In genomic region chr6:15247750-15248450, GRCh38 we compare ENCODE assay signal across 8 cellular contexts.
A peak's percentile ranks its signal among the peaks of the same experiment; 100 is the strongest.
DNase-seq lines count a peak whose midpoint lies in the region; ATAC-seq and TF ChIP-seq lines count a peak whose summit lies in the region.

No MANE protein-coding gene starts in this region.

- H3K27me3 ChIP-seq in BLaER1 (no peaks in the 10 kb centered on the region), KMS-11 (ENCODE audit: insufficient read depth, low read depth) (no peaks in the 10 kb centered on the region)

- H3K27ac ChIP-seq in BLaER1 (peak overlapping the region; percentile 89), KMS-11 (peak overlapping the region; percentile 59), caudate nucleus (ENCODE audit: low read depth, low read length) (peak overlapping the region; percentile 83)

- H3K4me3 ChIP-seq in BLaER1, result peak overlapping the region; percentile 86
- H3K4me3 ChIP-seq in KMS-11 (IDR thresholded peaks at IDR 0.05; ENCODE audit: insufficient read depth, low read depth, low read length), result no peak overlapping the region
- H3K4me3 ChIP-seq in WI38 (ENCODE audit: low read depth, low read length), result peak overlapping the region; percentile 77

- no peaks in the 10 kb centered on the region for H3K9me3 ChIP-seq in BLaER1

- peak overlapping the region; percentile 88 for H3K9ac ChIP-seq in BLaER1
- peak overlapping the region; percentile 81 for H3K9ac ChIP-seq in KMS-11

- peak in 42 of 61 donors; percentile 24 to 85 (median 58) for DNase-seq in caudate nucleus (lab: John Stamatoyannopoulos, UW)
- peak; percentile 58 for DNase-seq in kidney tubule cell (ENCODE audit: low spot score)
- peak; percentile 41 to 54 for DNase-seq in stimulated activated CD4-positive, alpha-beta T cell treated with anti-CD3 and anti-CD28 coated beads, Interleukin-15, amount 100 ng/mL, for 48 hours (ENCODE audit: low read depth in 2 of 2)

- peaks cover 56% of the 10 kb centered on the region for H3K79me2 ChIP-seq in KMS-11 (ENCODE audit: insufficient read depth, low read depth)

- peak; percentile 20 for ATAC-seq in GM19397 (IDR thresholded peaks at IDR 0.05; ENCODE audit: unreplicated experiment)
- ATAC-seq in GM21367 (IDR thresholded peaks at IDR 0.05; ENCODE audit: unreplicated experiment), result no peak

- H3K4me1 ChIP-seq in BLaER1 (peaks cover 58% of the 10 kb centered on the region), KMS-11 (ENCODE audit: low read depth, poor library complexity, severe bottlenecking) (peaks cover 28% of the 10 kb centered on the region)

- TF ChIP-seq CTCF in KMS-11 (conservative IDR thresholded peaks at IDR 0.05; ENCODE audit: low read depth, low read length), result no peak
- no peak for TF ChIP-seq CTCF in WI38 (IDR thresholded peaks at IDR 0.05; ENCODE audit: low read depth, low read length)

- H4K20me1 ChIP-seq in BLaER1 (peaks cover 61% of the 10 kb centered on the region), KMS-11 (ENCODE audit: insufficient read depth) (no peaks in the 10 kb centered on the region)

- H2AFZ ChIP-seq in KMS-11 (ENCODE audit: low read depth), result peak overlapping the region; percentile 55

- H3K4me2 ChIP-seq in BLaER1 (peak overlapping the region; percentile 60), KMS-11 (peak overlapping the region; percentile 70)

- H3K36me3 ChIP-seq in BLaER1 (no peaks in the 10 kb centered on the region), KMS-11 (ENCODE audit: insufficient read depth) (no peaks in the 10 kb centered on the region)
